In genomic region chr10:124997791-124998623, GRCh38 we compare ENCODE assay signal across 1 cellular context.
TF ChIP-seq lines count a peak whose summit lies in the region.

No MANE protein-coding gene starts in this region.

TF ChIP-seq in H1, 55 proteins besides CTCF, POLR2A, EP300 and RAD21 (continued from another document):
- TF ChIP-seq JUND (IDR thresholded peaks at IDR 0.05; ENCODE audit: low read length) (no peak), BCL11A (IDR thresholded peaks at IDR 0.05; ENCODE audit: low read depth in 2 of 2, low read length in 2 of 2) (no peak), POU5F1 (IDR thresholded peaks at IDR 0.05; ENCODE audit: low read depth, low read length) (no peak), TCF12 (IDR thresholded peaks at IDR 0.05; ENCODE audit: low read depth, low read length) (no peak), CBX8 (IDR thresholded peaks at IDR 0.05; ENCODE audit: borderline replicate concordance, low read depth, low read length) (no peak), HDAC2 (IDR thresholded peaks at IDR 0.05; ENCODE audit: borderline replicate concordance in 1 of 2, low read depth in 2 of 2, low read length in 2 of 2) (no peak), TAF7 (optimal IDR thresholded peaks at IDR 0.05; ENCODE audit: borderline replicate concordance, low read depth, low read length) (no peak), SRF (IDR thresholded peaks at IDR 0.05; ENCODE audit: low read depth, low read length) (no peak), KDM4A (IDR thresholded peaks at IDR 0.05; ENCODE audit: low read depth, low read length, severe bottlenecking) (no peak), ZNF274 (IDR thresholded peaks at IDR 0.05; ENCODE audit: borderline replicate concordance, extremely low read depth, low read length) (no peak), SP2 (IDR thresholded peaks at IDR 0.05; ENCODE audit: low read length) (no peak)
